13 cellular contexts compared by ENCODE assay signal in the genomic region with DNA sequence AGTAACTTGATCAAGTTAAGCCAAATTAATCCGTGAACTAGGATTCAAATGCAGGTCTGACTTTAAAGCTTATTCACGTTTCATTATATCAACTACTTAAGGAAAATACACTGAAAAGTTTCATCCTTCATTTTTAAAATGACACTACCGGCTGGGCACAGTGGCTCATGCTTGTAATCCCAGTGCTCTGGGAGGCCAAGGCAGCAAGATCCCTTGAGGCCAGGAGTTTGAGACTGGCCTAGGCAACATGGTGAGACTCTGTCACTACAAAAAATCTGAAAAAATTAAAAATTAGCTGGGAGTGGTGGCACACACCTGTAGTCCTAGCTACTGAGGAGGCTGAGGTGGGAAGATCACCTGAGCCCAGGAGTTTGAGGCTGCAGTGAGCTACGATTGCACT. TPM values are rescaled to one million over a fixed set of nuclear protein-coding genes. Genes with fewer than 3 reads are reported as not detected.
DNase-seq lines count a peak whose midpoint lies in the region; ATAC-seq, FAIRE-seq and TF ChIP-seq lines count a peak whose summit lies in the region.
"Had no signal": no experiment of that assay in that cellular context is flagged by ENCODE, and none has a peak within 500 bp of the region (broad histone marks: within the 10 kb centered on the region; RNA-seq: fewer than 3 reads in every experiment).

No MANE protein-coding gene starts in this region.

- CTCF ChIA-PET in OCI-LY7 (lab: Charles Lee; ENCODE audit: unreplicated experiment), result interaction anchor here (1.0 kb wide), 1 partner anchor 21 kb away, joined by 3 read pairs; no protein-coding TSS in a partner anchor
- CTCF ChIA-PET in K562 (lab: Yijun Ruan, JAX; ENCODE audit: low intra/inter-chr PET ratio), result no interaction called here

- peaks cover 29% of the 10 kb centered on the region for H3K36me3 ChIP-seq in OCI-LY7 (ENCODE audit: insufficient read depth, low read length)
- peaks cover 11% of the 10 kb centered on the region; the same call in 1 of the 3 replicates for H3K36me3 ChIP-seq in K562 (ENCODE audit: control insufficient read depth, insufficient read depth, low read length)

- no peak for TF ChIP-seq EP300 in K562 (IDR thresholded peaks at IDR 0.05; ENCODE audit: low read length)

- H3K4me2 ChIP-seq in OCI-LY7 (ENCODE audit: low read length) (peak overlapping the region; percentile 38; the same call in 1 of the 2 replicates), K562 (ENCODE audit: insufficient read depth, low read length) (no peak overlapping the region)
- H3K4me2 ChIP-seq: A549, GM23338 had no signal

- no peaks in the 10 kb centered on the region for H3K9me3 Mint-ChIP-seq in IgD-negative memory B cell
- H3K9me3 Mint-ChIP-seq: CD4-positive, CD25-positive, alpha-beta regulatory T cell; GM23338 had no signal

- peaks cover 5% of the 10 kb centered on the region for H3K36me3 Mint-ChIP-seq in IgD-negative memory B cell

- FAIRE-seq in K562 (lab: Jason Lieb, UNC), result no peak
- FAIRE-seq: A549 had no signal

- H3K9me3 ChIP-seq in OCI-LY7 (ENCODE audit: low read length) (peaks cover 5% of the 10 kb centered on the region; the same call in 1 of the 2 replicates), K562 (replicated peaks; ENCODE audit: control insufficient read depth, insufficient read depth, low read depth, low read length) (no peaks in the 10 kb centered on the region)
- H3K9me3 ChIP-seq: A549 had no signal

- POLR2A ChIA-PET in OCI-LY7 (lab: Charles Lee) (interaction anchor here (0.6 to 5.5 kb wide), 5 partner anchors 9 to 39 kb away, joined by 3 to 41 read pairs (median 4); no protein-coding TSS in a partner anchor), K562 (lab: Yijun Ruan, JAX) (interaction anchor here (0.5 to 1.2 kb wide), 2 partner anchors 19 to 45 kb away, joined by 3 read pairs; no protein-coding TSS in a partner anchor)

- peaks cover 54% of the 10 kb centered on the region for H3K4me1 ChIP-seq in OCI-LY7 (ENCODE audit: insufficient read depth, low read length, poor library complexity, severe bottlenecking)
- H3K4me1 ChIP-seq in K562 (replicated peaks in 1 of 2; ENCODE audit: control insufficient read depth in 2 of 2, insufficient read depth in 2 of 2, low read length in 2 of 2), result peaks cover 18 to 19% of the 10 kb centered on the region in 2 experiments; a peak in 4 of 5 replicates

- H3K27ac ChIP-seq in OCI-LY7 (ENCODE audit: low read depth, low read length, poor library complexity, severe bottlenecking) (peak overlapping the region; percentile 94), K562 (ENCODE audit: extremely low read depth, low read depth, low read length) (no peak overlapping the region)
- H3K27ac ChIP-seq: A549 had no signal

- no peaks in the 10 kb centered on the region for H3K27me3 ChIP-seq in K562 (ENCODE audit: control insufficient read depth in 2 of 2, insufficient read depth in 2 of 2, low read length in 2 of 2)

- H3K9ac ChIP-seq in K562 (ENCODE audit: insufficient read depth in 1 of 2, low read depth in 2 of 2, low read length in 2 of 2), result no peak overlapping the region

- H3K4me3 ChIP-seq in OCI-LY7 (ENCODE audit: low read depth, low read length, poor library complexity, severe bottlenecking) (no peak overlapping the region), K562 (no peak overlapping the region), lower leg skin (ENCODE audit: low read depth, poor library complexity, severe bottlenecking) (no peak overlapping the region)
- H3K4me3 ChIP-seq: A549, GM23338 had no signal

- H4K20me1 ChIP-seq in OCI-LY7 (ENCODE audit: insufficient read depth, low read length) (no peaks in the 10 kb centered on the region), K562 (replicated peaks; ENCODE audit: control insufficient read depth, insufficient read depth, low read length) (no peaks in the 10 kb centered on the region)

- no peaks in the 10 kb centered on the region for H3K9me2 ChIP-seq in OCI-LY7 (ENCODE audit: insufficient read depth, low read length)

- H3K4me1 Mint-ChIP-seq in IgD-negative memory B cell, result peaks cover 42 to 60% (median 47%) of the 10 kb centered on the region in 3 donors

- no peak for ATAC-seq in K562
- ATAC-seq: A549, GM23338 had no signal

- intact Hi-C loops in OCI-LY7 (cut with micrococcal nuclease; ENCODE audit: unreplicated experiment) (no loop called here), K562 (cut with micrococcal nuclease) (loop anchor here (10.0 kb wide), 1 partner anchor 222 kb away; the partner anchor contains the start of gene RPL35A), lower leg skin (cut with DNase I; ENCODE audit: low total_unique reads) (no loop called here)

- no peak for TF ChIP-seq POLR2A in K562 (conservative IDR thresholded peaks at IDR 0.05)
- no peak for TF ChIP-seq POLR2A in lower leg skin (IDR thresholded peaks at IDR 0.05)

- TF ChIP-seq RAD21 in K562 (CRISPR knock-in tag; conservative IDR thresholded peaks at IDR 0.05 in 1 of 2, IDR thresholded peaks at IDR 0.05 in 1 of 2), result no peak

- no peak for DNase-seq in OCI-LY7 (ENCODE audit: low spot score)
- no peak for DNase-seq in K562 (ENCODE audit: extremely low read depth in 1 of 4, low spot score in 3 of 4)
- no peak for DNase-seq in dermis blood vessel endothelial cell
- no peak for DNase-seq in retina
- DNase-seq in T1000 (lab: John Stamatoyannopoulos, UW), result no peak
- no peak for DNase-seq in lower leg skin (ENCODE audit: low spot score in 2 of 2)
- DNase-seq: CD4-positive, CD25-positive, alpha-beta regulatory T cell; DMS53; GF-D8; H7 had no signal

- H2AFZ ChIP-seq in OCI-LY7 (ENCODE audit: low read length) (no peak overlapping the region), K562 (ENCODE audit: low read depth, low read length) (no peak overlapping the region)
- H2AFZ ChIP-seq: GM23338 had no signal

- peak overlapping the region in 2 of 4 donors; percentile 12 to 33 for H3K4me3 Mint-ChIP-seq in IgD-negative memory B cell
- H3K4me3 Mint-ChIP-seq: GM23338 had no signal

- TF ChIP-seq CTCF in OCI-LY7 (conservative IDR thresholded peaks at IDR 0.05; ENCODE audit: low read length) (no peak), K562 (IDR thresholded peaks at IDR 0.05 in 2 of 3, conservative IDR thresholded peaks at IDR 0.05 in 1 of 3; ENCODE audit: insufficient read depth in 2 of 3, low read depth in 1 of 3, low read length in 3 of 3) (no peak), lower leg skin (IDR thresholded peaks at IDR 0.05) (no peak)

- BruUV-seq in OCI-LY7 (replicated peaks; lab: Mats Ljungman, UMichigan) (no TSS peak), K562 (replicated peaks; lab: Mats Ljungman, UMichigan) (no TSS peak)

- H3K9me1 ChIP-seq in K562 (ENCODE audit: control insufficient read depth, insufficient read depth, low read length), result no peaks in the 10 kb centered on the region

- peak overlapping the region; percentile 27 to 98 (median 96) for H3K27ac Mint-ChIP-seq in IgD-negative memory B cell
- H3K27ac Mint-ChIP-seq: CD4-positive, CD25-positive, alpha-beta regulatory T cell; GM23338 had no signal

- in situ Hi-C loops in K562 (cut with MboI), result no loop called here

- peaks cover 71% of the 10 kb centered on the region for H3K79me2 ChIP-seq in OCI-LY7 (ENCODE audit: insufficient read depth, low read depth, low read length)
- peaks cover 62% of the 10 kb centered on the region for H3K79me2 ChIP-seq in K562 (ENCODE audit: control insufficient read depth, insufficient read depth, low read length)

- no peaks in the 10 kb centered on the region for H3K27me3 Mint-ChIP-seq in IgD-negative memory B cell

- WGBS in K562 (ENCODE audit: insufficient coverage, low coverage, missing lambda C conversion rate), result 93% methylated on average over 4 of the region's 4 CpGs
- WGBS in lower leg skin, 2 donors, result 93 to 96% methylated on average over 4 of the region's 4 CpGs

RNA-seq across cellular contexts. Expression of gene RUBCN, which starts 3.7 kb away (rescaled TPM):
- 46.5 TPM for polyA plus RNA-seq in IgD-negative memory B cell
- 37.1 and 45.1 TPM in 2 replicates for total RNA-seq in OCI-LY7 (2014; rRNA removed; shearing (Covaris generic))
- 48.4 and 56.7 TPM in 2 replicates for total RNA-seq in OCI-LY7 (2022)
- 71.3 and 88.5 TPM in 2 replicates for total RNA-seq in K562 (2011; cell fraction: chromatin; rRNA removed; ENCODE audit: low replicate concordance)
- total RNA-seq in K562 (2011; cell fraction: nucleolus; rRNA removed), result 44.5 and 49.2 TPM in 2 replicates
- total RNA-seq in K562 (2011; cell fraction: nucleoplasm; rRNA removed), result 48.2 and 50.5 TPM in 2 replicates
- total RNA-seq in K562 (2014; rRNA removed), result 12.8 and 17.5 TPM in 2 replicates
- 7.9 and 8.7 TPM in 2 replicates for total RNA-seq in K562 (2014; rRNA removed; fragmentation: Illumina TruSeq; extraction: Trizol)
- total RNA-seq in K562 (2015; rRNA removed; fragmentation: Illumina TruSeq; extraction: Trizol), result 9.3 and 10.0 TPM in 2 replicates
- 24.0 and 24.4 TPM in 2 replicates for total RNA-seq in K562 (2021)
- 13.4 and 20.8 TPM in 2 replicates for polyA plus RNA-seq in K562 (2011; rRNA removed)
- 12.4 and 14.0 TPM in 2 replicates for polyA plus RNA-seq in K562 (2011; cell fraction: cytosol; rRNA removed)
- 29.7 and 37.4 TPM in 2 replicates for polyA plus RNA-seq in K562 (2011; cell fraction: nucleus; rRNA removed)
- polyA plus RNA-seq in K562 (2012), result 12.3 and 12.8 TPM in 2 replicates
- 13.4 and 14.2 TPM in 2 replicates for polyA plus RNA-seq in K562 (2014; fragmentation: Illumina TruSeq; extraction: Trizol)
- 1 to 10 TPM; 8.4 to 9.3 TPM for polyA plus RNA-seq in K562 (2014; fragmentation: Nextera tagmentation; extraction: Ambion mirVana)
- polyA plus RNA-seq in K562 (2014; rRNA removed), result 11.8 and 11.9 TPM in 2 replicates
- 21.3 and 23.2 TPM in 2 replicates for polyA minus RNA-seq in K562 (2011; rRNA and poly(A)+ RNA removed)
- polyA minus RNA-seq in K562 (2011; cell fraction: cytosol; rRNA and poly(A)+ RNA removed), result 15.6 and 20.1 TPM in 2 replicates
- polyA minus RNA-seq in K562 (2011; cell fraction: nucleus; rRNA and poly(A)+ RNA removed), result 18.7 and 27.2 TPM in 2 replicates
- 8.8 and 15.3 TPM in 2 replicates for total RNA-seq in dermis blood vessel endothelial cell
- 10 to 100 TPM; 29.1 to 50.2 (median 40.7) TPM for total RNA-seq in lower leg skin

RNA-seq across cellular contexts. Expression of gene FYTTD1, which starts 16.6 kb away (rescaled TPM):
- polyA plus RNA-seq in IgD-negative memory B cell (65.5 TPM), K562 (2011; rRNA removed) (53.4 and 64.9 TPM in 2 replicates), K562 (2014; fragmentation: Illumina TruSeq; extraction: Trizol) (72.1 and 87.6 TPM in 2 replicates), K562 (2014; fragmentation: Nextera tagmentation; extraction: Ambion mirVana) (10 to 100 TPM; 35.7 to 47.5 TPM), K562 (2014; rRNA removed) (47.2 and 48.9 TPM in 2 replicates)
- total RNA-seq in OCI-LY7 (2014; rRNA removed; shearing (Covaris generic)), result 47.6 and 63.8 TPM in 2 replicates
- total RNA-seq in OCI-LY7 (2022) (49.2 and 57.8 TPM in 2 replicates), K562 (2014; rRNA removed) (105 and 106 TPM in 2 replicates), K562 (2014; rRNA removed; fragmentation: Illumina TruSeq; extraction: Trizol) (82.1 and 94.8 TPM in 2 replicates), K562 (2015; rRNA removed; fragmentation: Illumina TruSeq; extraction: Trizol) (67.5 and 77.6 TPM in 2 replicates), K562 (2021) (76.3 and 83.8 TPM in 2 replicates), dermis blood vessel endothelial cell (73.2 and 110 TPM in 2 replicates), lower leg skin (10 to 100 TPM; 44.6 to 65.1 (median 54.3) TPM)
- total RNA-seq in K562 (2011; cell fraction: chromatin; rRNA removed; ENCODE audit: low replicate concordance), result 9.2 and 23.4 TPM in 2 replicates
- 6.2 and 7.2 TPM in 2 replicates for total RNA-seq in K562 (2011; cell fraction: nucleolus; rRNA removed)
- total RNA-seq in K562 (2011; cell fraction: nucleoplasm; rRNA removed), result 13.4 and 20.8 TPM in 2 replicates
- polyA plus RNA-seq in K562 (2011; cell fraction: cytosol; rRNA removed), result 11.2 and 17.6 TPM in 2 replicates
- polyA plus RNA-seq in K562 (2011; cell fraction: nucleus; rRNA removed), result 8.3 and 15.6 TPM in 2 replicates
- polyA plus RNA-seq in K562 (2012), result 47.8 and 58.7 TPM in 2 replicates
- 80.8 and 120 TPM in 2 replicates for polyA minus RNA-seq in K562 (2011; rRNA and poly(A)+ RNA removed)
- polyA minus RNA-seq in K562 (2011; cell fraction: cytosol; rRNA and poly(A)+ RNA removed), result 29.3 and 41.4 TPM in 2 replicates
- 5.9 and 10.3 TPM in 2 replicates for polyA minus RNA-seq in K562 (2011; cell fraction: nucleus; rRNA and poly(A)+ RNA removed)

RNA-seq across cellular contexts. Expression of gene LRCH3, which starts 58.0 kb away (rescaled TPM):
- polyA plus RNA-seq in IgD-negative memory B cell, result 24.3 TPM
- 39.0 and 44.2 TPM in 2 replicates for total RNA-seq in OCI-LY7 (2014; rRNA removed; shearing (Covaris generic))
- total RNA-seq in OCI-LY7 (2022), result 52.6 and 53.0 TPM in 2 replicates
- total RNA-seq in K562 (2011; cell fraction: chromatin; rRNA removed; ENCODE audit: low replicate concordance), result 161 and 276 TPM in 2 replicates
- total RNA-seq in K562 (2011; cell fraction: nucleolus; rRNA removed), result 65.2 and 96.1 TPM in 2 replicates
- 143 and 236 TPM in 2 replicates for total RNA-seq in K562 (2011; cell fraction: nucleoplasm; rRNA removed)
- total RNA-seq in K562 (2014; rRNA removed), result 39.0 and 40.6 TPM in 2 replicates
- total RNA-seq in K562 (2014; rRNA removed; fragmentation: Illumina TruSeq; extraction: Trizol), result 26.6 and 33.1 TPM in 2 replicates
- 32.6 and 33.7 TPM in 2 replicates for total RNA-seq in K562 (2015; rRNA removed; fragmentation: Illumina TruSeq; extraction: Trizol)
- total RNA-seq in K562 (2021), result 28.6 and 29.2 TPM in 2 replicates
- polyA plus RNA-seq in K562 (2011; rRNA removed), result 75.3 and 78.4 TPM in 2 replicates
- polyA plus RNA-seq in K562 (2011; cell fraction: cytosol; rRNA removed), result 32.3 and 52.2 TPM in 2 replicates
- 110 and 115 TPM in 2 replicates for polyA plus RNA-seq in K562 (2011; cell fraction: nucleus; rRNA removed)
- polyA plus RNA-seq in K562 (2012), result 16.3 and 17.8 TPM in 2 replicates
- polyA plus RNA-seq in K562 (2014; fragmentation: Illumina TruSeq; extraction: Trizol), result 55.1 and 56.8 TPM in 2 replicates
- 1 to 10 TPM; 4.6 to 5.4 TPM for polyA plus RNA-seq in K562 (2014; fragmentation: Nextera tagmentation; extraction: Ambion mirVana)
- 30.3 and 112 TPM in 2 replicates for polyA plus RNA-seq in K562 (2014; rRNA removed)
- 132 and 162 TPM in 2 replicates for polyA minus RNA-seq in K562 (2011; rRNA and poly(A)+ RNA removed)
- 27.7 and 35.1 TPM in 2 replicates for polyA minus RNA-seq in K562 (2011; cell fraction: cytosol; rRNA and poly(A)+ RNA removed)
- 33.9 and 66.8 TPM in 2 replicates for polyA minus RNA-seq in K562 (2011; cell fraction: nucleus; rRNA and poly(A)+ RNA removed)
- total RNA-seq in dermis blood vessel endothelial cell, result 82.4 and 154 TPM in 2 replicates
- 10 to 100 TPM; 22.5 to 34.3 (median 27.7) TPM for total RNA-seq in lower leg skin
